Comparison of ENCODE assay signal across 17 cellular contexts in the genomic region with DNA sequence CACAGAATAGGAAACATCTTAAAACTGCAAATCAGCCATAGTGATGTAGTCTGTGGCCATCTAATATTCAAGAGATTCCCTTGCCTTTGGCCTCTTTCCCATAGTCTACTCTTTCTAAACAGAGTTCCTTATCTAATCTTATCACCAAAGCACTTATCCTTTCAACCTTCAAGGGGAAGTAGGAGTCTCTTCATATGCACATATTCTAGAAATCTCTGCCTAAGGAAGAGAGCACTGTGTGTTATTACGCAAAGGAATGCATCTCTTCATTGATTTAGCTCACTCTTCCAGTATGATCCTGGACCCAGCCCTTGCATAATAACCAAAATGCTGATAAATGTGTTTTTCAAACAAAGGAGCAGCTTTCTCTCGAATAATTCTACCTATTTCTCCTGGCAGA.
DNase-seq lines count a peak whose midpoint lies in the region; ATAC-seq and TF ChIP-seq lines count a peak whose summit lies in the region.
"Had no signal": no experiment of that assay in that cellular context is flagged by ENCODE, and none has a peak within 500 bp of the region (broad histone marks: within the 10 kb centered on the region; RNA-seq: fewer than 3 reads in every experiment).

No MANE protein-coding gene starts in this region.

- no peak for DNase-seq in stimulated activated naive CD8-positive, alpha-beta T cell treated with anti-CD3 and anti-CD28 coated beads, Interleukin-15, Interleukin-2, amounts not matched to agents 100 U/mL and 50 U/mL, for 24 hours
- DNase-seq in activated B cell treated with CpG ODN at 0.5 μM for 24 hours (no peak), fibroblast of villous mesenchyme (ENCODE audit: low read depth) (peak; percentile 76), HuH-7 (ENCODE audit: low spot score) (no peak), Peyer's patch (no peak), cortex of kidney (lab: John Stamatoyannopoulos, UW) (no peak)
- DNase-seq: activated CD8-positive, alpha-beta memory T cell treated with anti-CD3 and anti-CD28 coated beads, Interleukin-2, amount 50 U/mL, for 48 hours; aorta; hippocampal formation; left lung; NK-92 treated with Interleukin-12 subunit alpha and Interleukin-12 subunit beta, amount 100 ng/mL, for 24 hours; posterior cingulate gyrus; SHP77 treated with DMSO at 0.1 percent for 48 hours had no signal

- POLR2A ChIA-PET in activated B cell treated with CpG ODN at 0.5 μM for 24 hours (lab: Charles Lee) = no interaction called here

- H3K36me3 Mint-ChIP-seq in stimulated activated naive CD8-positive, alpha-beta T cell treated with anti-CD3 and anti-CD28 coated beads, Interleukin-15, Interleukin-2, amounts not matched to agents 100 ng/mL and 50 ng/mL, for 24 hours (ENCODE audit: low read depth) = no peaks in the 10 kb centered on the region
- H3K36me3 Mint-ChIP-seq in activated B cell treated with CpG ODN at 0.5 μM for 24 hours (ENCODE audit: low read depth) = no peaks in the 10 kb centered on the region

- no peaks in the 10 kb centered on the region for H3K27me3 Mint-ChIP-seq in stimulated activated naive CD8-positive, alpha-beta T cell treated with anti-CD3 and anti-CD28 coated beads, Interleukin-15, Interleukin-2, amounts not matched to agents 100 ng/mL and 50 ng/mL, for 24 hours
- no peaks in the 10 kb centered on the region for H3K27me3 Mint-ChIP-seq in activated B cell treated with CpG ODN at 0.5 μM for 24 hours

- H3K4me3 ChIP-seq in fibroblast of villous mesenchyme (ENCODE audit: low read depth, low read length) (no peak overlapping the region), Peyer's patch (no peak overlapping the region)
- H3K4me3 ChIP-seq: HAP-1, left lung, vagina had no signal

- no peaks in the 10 kb centered on the region for H3K36me3 ChIP-seq in Peyer's patch
- H3K36me3 ChIP-seq: HAP-1, left lung, vagina had no signal

- no peaks in the 10 kb centered on the region for H3K27me3 ChIP-seq in Peyer's patch
- H3K27me3 ChIP-seq: left lung, vagina had no signal

- no peaks in the 10 kb centered on the region for H3K9me3 ChIP-seq in Peyer's patch
- H3K9me3 ChIP-seq: HAP-1, vagina had no signal

- H3K4me1 ChIP-seq in Peyer's patch = peaks cover 0 to 10% (median 0%) of the 10 kb centered on the region in 4 donors
- H3K4me1 ChIP-seq: HAP-1 had no signal

- H3K4me3 Mint-ChIP-seq in stimulated activated naive CD8-positive, alpha-beta T cell treated with anti-CD3 and anti-CD28 coated beads, Interleukin-15, Interleukin-2, amounts not matched to agents 100 ng/mL and 50 ng/mL, for 24 hours = no peak overlapping the region
- H3K4me3 Mint-ChIP-seq in activated B cell treated with CpG ODN at 0.5 μM for 24 hours = no peak overlapping the region

- H3K27ac Mint-ChIP-seq in stimulated activated naive CD8-positive, alpha-beta T cell treated with anti-CD3 and anti-CD28 coated beads, Interleukin-15, Interleukin-2, amounts not matched to agents 100 ng/mL and 50 ng/mL, for 24 hours = peak overlapping the region; percentile 84
- peak overlapping the region; percentile 5 for H3K27ac Mint-ChIP-seq in activated B cell treated with CpG ODN at 0.5 μM for 24 hours

- intact Hi-C loops in activated B cell treated with CpG ODN at 0.5 μM for 24 hours (cut with micrococcal nuclease) = no loop called here

- H3K9me3 Mint-ChIP-seq in stimulated activated naive CD8-positive, alpha-beta T cell treated with anti-CD3 and anti-CD28 coated beads, Interleukin-15, Interleukin-2, amounts not matched to agents 100 ng/mL and 50 ng/mL, for 24 hours = peaks cover 3% of the 10 kb centered on the region
- H3K9me3 Mint-ChIP-seq in activated B cell treated with CpG ODN at 0.5 μM for 24 hours = no peaks in the 10 kb centered on the region

- TF ChIP-seq POLR2A in Peyer's patch (IDR thresholded peaks at IDR 0.05) = no peak

- H3K4me1 Mint-ChIP-seq in stimulated activated naive CD8-positive, alpha-beta T cell treated with anti-CD3 and anti-CD28 coated beads, Interleukin-15, Interleukin-2, amounts not matched to agents 100 ng/mL and 50 ng/mL, for 24 hours (ENCODE audit: low read depth) = peaks cover 47% of the 10 kb centered on the region
- H3K4me1 Mint-ChIP-seq in activated B cell treated with CpG ODN at 0.5 μM for 24 hours = peaks cover 33% of the 10 kb centered on the region

- TF ChIP-seq CTCF in activated B cell treated with CpG ODN at 0.5 μM for 24 hours (IDR thresholded peaks at IDR 0.05) (no peak), fibroblast of villous mesenchyme (IDR thresholded peaks at IDR 0.05; ENCODE audit: insufficient read depth, low read depth, low read length) (no peak), Peyer's patch (IDR thresholded peaks at IDR 0.05) (no peak)

- no peak for ATAC-seq in stimulated activated naive CD8-positive, alpha-beta T cell treated with anti-CD3 and anti-CD28 coated beads, Interleukin-15, Interleukin-2, amounts not matched to agents 100 U/mL and 50 U/mL, for 24 hours
- no peak for ATAC-seq in activated B cell treated with CpG ODN at 0.5 μM for 24 hours (ENCODE audit: low read depth)
- ATAC-seq: left lung had no signal

- H3K27ac ChIP-seq in Peyer's patch = peak overlapping the region in 1 of 4 donors; percentile 7
- H3K27ac ChIP-seq: C4-2B, vagina had no signal

- CTCF ChIA-PET in activated B cell treated with CpG ODN at 0.5 μM for 24 hours (lab: Charles Lee) = no interaction called here
